ENCODE assay signal across 24 cellular contexts in genomic region chr7:66409493-66409892, GRCh38.
DNase-seq lines count a peak whose midpoint lies in the region; ATAC-seq, FAIRE-seq and TF ChIP-seq lines count a peak whose summit lies in the region.
"Had no signal": no experiment of that assay in that cellular context is flagged by ENCODE, and none has a peak within 500 bp of the region (broad histone marks: within the 10 kb centered on the region; RNA-seq: fewer than 3 reads in every experiment).

No MANE protein-coding gene starts in this region.

- no peak for TF ChIP-seq RAD21 in HepG2 (CRISPR knock-in tag; IDR thresholded peaks at IDR 0.05)

- no TSS peak for BruUV-seq in HepG2 (replicated peaks; lab: Mats Ljungman, UMichigan)

- FAIRE-seq in HepG2 (lab: Jason Lieb, UNC), result no peak
- FAIRE-seq: GM12878, GM18507, HTR-8/SVneo had no signal

- ATAC-seq in HepG2 (0 out of 3 replicates have a peak, but pooled peaks have one; percentile 47), right lobe of liver (no peak), lung (ENCODE audit: insufficient read depth, low FRiP score) (peak; percentile 21), right cardiac atrium (no peak), HG02798 (IDR thresholded peaks at IDR 0.05; ENCODE audit: poor library complexity, unreplicated experiment) (no peak)
- no peak for ATAC-seq in stimulated activated effector memory CD8-positive, alpha-beta T cell treated with anti-CD3 and anti-CD28 coated beads, Interleukin-12 subunit alpha, Interleukin-12 subunit beta, amount 100 ng/mL, for 72 hours
- ATAC-seq: GM12878, HCT116, Panc1, SK-N-SH treated with all-trans-retinoic acid at 6 μM for 48 hours had no signal

- no peaks in the 10 kb centered on the region for H3K9me3 ChIP-seq in HepG2 (ENCODE audit: low read length)
- no peaks in the 10 kb centered on the region for H3K9me3 ChIP-seq in right lobe of liver
- H3K9me3 ChIP-seq in lung (ENCODE audit: control insufficient read depth in 2 of 2, insufficient read depth in 1 of 2, low read length in 1 of 2), result no peaks in the 10 kb centered on the region
- H3K9me3 ChIP-seq in right cardiac atrium (ENCODE audit: control insufficient read depth, low read length), result no peaks in the 10 kb centered on the region
- H3K9me3 ChIP-seq: MG63 had no signal

- TF ChIP-seq CTCF in HepG2 (CRISPR knock-in tag; IDR thresholded peaks at IDR 0.05), result no peak
- no peak for TF ChIP-seq CTCF in right lobe of liver (IDR thresholded peaks at IDR 0.05)
- no peak for TF ChIP-seq CTCF in lung (IDR thresholded peaks at IDR 0.05; ENCODE audit: control extremely low read depth, extremely low read depth)

- peaks cover 7% of the 10 kb centered on the region; the same call in 1 of the 2 replicates for H3K4me1 ChIP-seq in HepG2 (ENCODE audit: insufficient read depth, low read length)
- peaks cover 0 to 8% (median 0%) of the 10 kb centered on the region in 4 donors for H3K4me1 ChIP-seq in right lobe of liver
- H3K4me1 ChIP-seq in lung (ENCODE audit: control insufficient read depth in 2 of 2, insufficient read depth in 2 of 2, low read length in 2 of 2), result peaks cover 0 to 8% of the 10 kb centered on the region in 2 donors
- no peaks in the 10 kb centered on the region for H3K4me1 ChIP-seq in right cardiac atrium (ENCODE audit: control insufficient read depth, insufficient read depth, low read length)

- H3K27ac ChIP-seq in HepG2 (ENCODE audit: extremely low read length, insufficient read depth, low read length), result no peak overlapping the region
- H3K27ac ChIP-seq in right lobe of liver, result no peak overlapping the region
- peak overlapping the region; percentile 44 for H3K27ac ChIP-seq in epithelial cell of prostate
- H3K27ac ChIP-seq in lung (ENCODE audit: low read depth in 1 of 2, low read length in 1 of 2), result no peak overlapping the region
- H3K27ac ChIP-seq in right cardiac atrium (ENCODE audit: low read length), result no peak overlapping the region
- H3K27ac ChIP-seq: C4-2B had no signal

- H3K9ac ChIP-seq in HepG2 (ENCODE audit: insufficient read depth, low read depth, low read length), result no peak overlapping the region

- no peak overlapping the region for H3K27ac Mint-ChIP-seq in stimulated activated effector memory CD8-positive, alpha-beta T cell treated with anti-CD3 and anti-CD28 coated beads, Interleukin-12 subunit alpha, Interleukin-12 subunit beta, amount 100 ng/mL, for 72 hours

- H3K4me3 Mint-ChIP-seq in stimulated activated effector memory CD8-positive, alpha-beta T cell treated with anti-CD3 and anti-CD28 coated beads, Interleukin-12 subunit alpha, Interleukin-12 subunit beta, amount 100 ng/mL, for 72 hours, result no peak overlapping the region

- no peak overlapping the region for H3K4me3 ChIP-seq in HepG2 (replicated peaks in 1 of 3; ENCODE audit: insufficient read depth in 1 of 3, low read depth in 2 of 3, low read length in 3 of 3)
- no peak overlapping the region for H3K4me3 ChIP-seq in right lobe of liver
- H3K4me3 ChIP-seq in lung, result no peak overlapping the region
- H3K4me3 ChIP-seq in right cardiac atrium (ENCODE audit: low read length), result no peak overlapping the region
- H3K4me3 ChIP-seq: GM12878, MG63 had no signal

- H3K4me1 Mint-ChIP-seq in stimulated activated effector memory CD8-positive, alpha-beta T cell treated with anti-CD3 and anti-CD28 coated beads, Interleukin-12 subunit alpha, Interleukin-12 subunit beta, amount 100 ng/mL, for 72 hours, result peaks cover 5% of the 10 kb centered on the region

- 69% methylated on average over 4 of the region's 4 CpGs for WGBS in HepG2 (ENCODE audit: low lambda C conversion rate)
- 64% methylated on average over 4 of the region's 4 CpGs for WGBS in right lobe of liver (ENCODE audit: insufficient coverage, low coverage, low lambda C conversion rate, missing lambda C conversion rate)
- 62 to 71% methylated on average over 4 of the region's 4 CpGs for WGBS in lung, 2 donors
- 59% methylated on average over 4 of the region's 4 CpGs for WGBS in right cardiac atrium

- no peak overlapping the region for H3K4me2 ChIP-seq in HepG2 (ENCODE audit: low read depth, low read length)

- no peaks in the 10 kb centered on the region for H3K79me2 ChIP-seq in HepG2 (ENCODE audit: insufficient read depth, low read length)

- DNase-seq in HepG2 (ENCODE audit: low spot score), result peak; percentile 29
- DNase-seq in right lobe of liver, result no peak
- DNase-seq in epithelial cell of prostate (ENCODE audit: low read depth, low spot score), result peak; percentile 46
- no peak for DNase-seq in lung (ENCODE audit: low spot score)
- no peak for DNase-seq in right cardiac atrium
- DNase-seq in stimulated activated effector memory CD8-positive, alpha-beta T cell treated with anti-CD3 and anti-CD28 coated beads, Interleukin-12 subunit alpha, Interleukin-12 subunit beta, amount 100 ng/mL, for 72 hours (ENCODE audit: low spot score in 2 of 2), result no peak
- DNase-seq in NCI-H146 treated with DMSO at 0.1 percent for 48 hours (lab: John Stamatoyannopoulos, UW; ENCODE audit: unreplicated experiment), result no peak
- DNase-seq: DMS79, KBM-7, MG63, NCI-H1105, NCI-H187 treated with DMSO at 0.1 percent for 48 hours, NCI-H2171 treated with DMSO at 0.1 percent for 48 hours, NCI-H510A, NCI-H82, Right ventricle myocardium superior had no signal

- H3K27me3 ChIP-seq in HepG2 (ENCODE audit: control insufficient read depth in 1 of 2, insufficient read depth in 2 of 2, low read length in 2 of 2) (no peaks in the 10 kb centered on the region), right lobe of liver (no peaks in the 10 kb centered on the region), lung (ENCODE audit: control insufficient read depth, insufficient read depth) (no peaks in the 10 kb centered on the region), right cardiac atrium (ENCODE audit: control insufficient read depth, insufficient read depth) (no peaks in the 10 kb centered on the region)
- H3K27me3 ChIP-seq: MG63 had no signal

- intact Hi-C loops in HepG2 (cut with micrococcal nuclease; ENCODE audit: unreplicated experiment), result no loop called here
- intact Hi-C loops in right lobe of liver (cut with DNase I), result no loop called here
- intact Hi-C loops in right cardiac atrium (cut with DNase I), result no loop called here

- peaks cover 2 to 18% of the 10 kb centered on the region in 2 experiments; a peak in 2 of 5 replicates for H3K36me3 ChIP-seq in HepG2 (replicated peaks in 1 of 2; ENCODE audit: control insufficient read depth in 1 of 2, insufficient read depth in 2 of 2, low read length in 2 of 2)
- H3K36me3 ChIP-seq in right lobe of liver, result no peaks in the 10 kb centered on the region
- H3K36me3 ChIP-seq in lung (ENCODE audit: control insufficient read depth in 2 of 2, insufficient read depth in 2 of 2, low read length in 2 of 2), result peaks cover 0 to 6% of the 10 kb centered on the region in 2 donors
- H3K36me3 ChIP-seq: MG63 had no signal

- no peaks in the 10 kb centered on the region for H3K36me3 Mint-ChIP-seq in stimulated activated effector memory CD8-positive, alpha-beta T cell treated with anti-CD3 and anti-CD28 coated beads, Interleukin-12 subunit alpha, Interleukin-12 subunit beta, amount 100 ng/mL, for 72 hours

- in situ Hi-C loops in HepG2 (cut with HindIII; ENCODE audit: extremely low pct_ligation_motif_present, low pct_unique_long_range_greater_than_20kb), result no loop called here

- no peak overlapping the region for H2AFZ ChIP-seq in HepG2 (ENCODE audit: low read length)

- TF ChIP-seq EP300 in HepG2 (IDR thresholded peaks at IDR 0.05; ENCODE audit: low read depth in 2 of 2, low read length in 2 of 2) (no peak), HepG2 (CRISPR knock-in tag; IDR thresholded peaks at IDR 0.05; ENCODE audit: borderline replicate concordance) (no peak)

- TF ChIP-seq POLR2A in HepG2 (IDR thresholded peaks at IDR 0.05; ENCODE audit: insufficient read depth in 1 of 2, low read depth in 2 of 2, low read length in 2 of 2), result no peak
- no peak for TF ChIP-seq POLR2A in right lobe of liver (IDR thresholded peaks at IDR 0.05)

- POLR2A ChIA-PET in HepG2 (lab: Yijun Ruan, JAX), result no interaction called here

- H3K9me3 Mint-ChIP-seq in stimulated activated effector memory CD8-positive, alpha-beta T cell treated with anti-CD3 and anti-CD28 coated beads, Interleukin-12 subunit alpha, Interleukin-12 subunit beta, amount 100 ng/mL, for 72 hours, result no peaks in the 10 kb centered on the region

- no peaks in the 10 kb centered on the region for H4K20me1 ChIP-seq in HepG2 (ENCODE audit: insufficient read depth, low read length)

- CTCF ChIA-PET in HepG2 (lab: Yijun Ruan, JAX; ENCODE audit: low intra/inter-chr PET ratio, low total read pairs), result no interaction called here

TF ChIP-seq in HepG2, 621 proteins besides CTCF, POLR2A, EP300 and RAD21:
- no peak for TF ChIP-seq ZNF703 (CRISPR knock-in tag; IDR thresholded peaks at IDR 0.05; ENCODE audit: borderline replicate concordance)
- TF ChIP-seq CEBPB (IDR thresholded peaks at IDR 0.05; ENCODE audit: borderline replicate concordance, low read depth, low read length), result peak; percentile 71; the same call in 1 of the 2 replicates
- TF ChIP-seq ZNF263 (CRISPR knock-in tag; IDR thresholded peaks at IDR 0.05), result 0 out of 2 replicates have a peak, but pooled peaks have one; percentile 24
- peak; percentile 55 for TF ChIP-seq CEBPG (CRISPR knock-in tag; IDR thresholded peaks at IDR 0.05)

Comparison
In these comparisons a context has a peak if more than half of its experiments do, and no peak if none do; other contexts are left out.
1. ATAC-seq: peak in HepG2 (single experiment) and lung (single experiment); none in right lobe of liver (0 of 4), right cardiac atrium (0 of 2), HG02798 (single experiment) and stimulated activated effector memory CD8-positive, alpha-beta T cell treated with anti-CD3 and anti-CD28 coated beads, Interleukin-12 subunit alpha, Interleukin-12 subunit beta, amount 100 ng/mL, for 72 hours (single experiment).
2. DNase-seq: peak in HepG2 (single experiment) and epithelial cell of prostate (single experiment); none in right lobe of liver (0 of 3), lung (single experiment), right cardiac atrium (0 of 3), stimulated activated effector memory CD8-positive, alpha-beta T cell treated with anti-CD3 and anti-CD28 coated beads, Interleukin-12 subunit alpha, Interleukin-12 subunit beta, amount 100 ng/mL, for 72 hours (0 of 2) and NCI-H146 treated with DMSO at 0.1 percent for 48 hours (single experiment).